ENCODE assay signal across 15 cellular contexts in genomic region chr4:163702736-163703135, GRCh38.
DNase-seq lines count a peak whose midpoint lies in the region; ATAC-seq, FAIRE-seq and TF ChIP-seq lines count a peak whose summit lies in the region.
"Had no signal": no experiment of that assay in that cellular context is flagged by ENCODE, and none has a peak within 500 bp of the region (broad histone marks: within the 10 kb centered on the region; RNA-seq: fewer than 3 reads in every experiment).

No MANE protein-coding gene starts in this region.

- H3K79me2 ChIP-seq in astrocyte (ENCODE audit: insufficient read depth, low read length) = no peaks in the 10 kb centered on the region

- no peak for ATAC-seq in GM19452 (IDR thresholded peaks at IDR 0.05; ENCODE audit: unreplicated experiment)

- H3K4me2 ChIP-seq in astrocyte (ENCODE audit: low read length) = no peak overlapping the region
- H3K4me2 ChIP-seq: BLaER1 treated with 17β-estradiol and CSF1 and Interleukin-3, amounts not matched to agents 10 nM and 100 nM had no signal

- H3K9me3 Mint-ChIP-seq in astrocyte (ENCODE audit: unreplicated experiment) = no peaks in the 10 kb centered on the region
- H3K9me3 Mint-ChIP-seq: CD4-positive, alpha-beta T cell had no signal

- H3K9me3 ChIP-seq in A673 (ENCODE audit: low read depth, low read length, poor library complexity, severe bottlenecking) = no peaks in the 10 kb centered on the region
- H3K9me3 ChIP-seq in astrocyte (ENCODE audit: insufficient read depth, low read depth, low read length) = no peaks in the 10 kb centered on the region
- H3K9me3 ChIP-seq: BLaER1 treated with 17β-estradiol and CSF1 and Interleukin-3, amounts not matched to agents 10 nM and 100 nM had no signal

- H3K4me1 ChIP-seq in A673 (ENCODE audit: insufficient read depth, low read length, poor library complexity, severe bottlenecking) (peaks cover 64% of the 10 kb centered on the region), astrocyte (ENCODE audit: insufficient read depth, low read length) (peaks cover 10% of the 10 kb centered on the region)
- H3K4me1 ChIP-seq: BLaER1 treated with 17β-estradiol and CSF1 and Interleukin-3, amounts not matched to agents 10 nM and 100 nM had no signal

- no peak overlapping the region for H2AFZ ChIP-seq in astrocyte (ENCODE audit: low read depth, low read length)

- H3K27me3 Mint-ChIP-seq in astrocyte (ENCODE audit: low read depth, unreplicated experiment) = no peaks in the 10 kb centered on the region

- POLR2A ChIA-PET in A673 (lab: Charles Lee; ENCODE audit: low non-redundant PET) = no interaction called here

- H3K9ac ChIP-seq in astrocyte (ENCODE audit: low read length) = peak overlapping the region; percentile 55
- H3K9ac ChIP-seq: BLaER1 treated with 17β-estradiol and CSF1 and Interleukin-3, amounts not matched to agents 10 nM and 100 nM had no signal

- no peaks in the 10 kb centered on the region for H3K36me3 Mint-ChIP-seq in astrocyte (ENCODE audit: low read depth, unreplicated experiment)

- no peaks in the 10 kb centered on the region for H3K4me1 Mint-ChIP-seq in astrocyte (ENCODE audit: low read depth, unreplicated experiment)

- no peak for TF ChIP-seq CTCF in A673 (conservative IDR thresholded peaks at IDR 0.05; ENCODE audit: low read depth, low read length)
- TF ChIP-seq CTCF in astrocyte (IDR thresholded peaks at IDR 0.05; ENCODE audit: insufficient read depth, low read depth, low read length) = no peak

- CTCF ChIA-PET in A673 (lab: Charles Lee) = no interaction called here

- H3K36me3 ChIP-seq in A673 (ENCODE audit: insufficient read depth, low read length, poor library complexity, severe bottlenecking) (no peaks in the 10 kb centered on the region), astrocyte (ENCODE audit: insufficient read depth, low read length) (no peaks in the 10 kb centered on the region)
- H3K36me3 ChIP-seq: BLaER1 treated with 17β-estradiol and CSF1 and Interleukin-3, amounts not matched to agents 10 nM and 100 nM had no signal

- H4K20me1 ChIP-seq in astrocyte (ENCODE audit: insufficient read depth, low read length) = no peaks in the 10 kb centered on the region
- H4K20me1 ChIP-seq: BLaER1 treated with 17β-estradiol and CSF1 and Interleukin-3, amounts not matched to agents 10 nM and 100 nM had no signal

- H3K27ac Mint-ChIP-seq in astrocyte (ENCODE audit: unreplicated experiment) = no peak overlapping the region
- H3K27ac Mint-ChIP-seq: CD4-positive, alpha-beta T cell had no signal

- H3K4me3 ChIP-seq in A673 (ENCODE audit: low read depth, low read length, poor library complexity, severe bottlenecking) = no peak overlapping the region
- no peak overlapping the region for H3K4me3 ChIP-seq in astrocyte (ENCODE audit: insufficient read depth, low read depth, low read length)
- H3K4me3 ChIP-seq: BLaER1 treated with 17β-estradiol and CSF1 and Interleukin-3, amounts not matched to agents 10 nM and 100 nM had no signal

- no peak overlapping the region for H3K4me3 Mint-ChIP-seq in astrocyte (ENCODE audit: unreplicated experiment)
- H3K4me3 Mint-ChIP-seq: CD4-positive, alpha-beta T cell had no signal

- DNase-seq in A673 (ENCODE audit: low spot score) (no peak), NCI-H69 (lab: John Stamatoyannopoulos, UW) (peak; percentile 3), astrocyte (ENCODE audit: low read depth) (no peak), globus pallidus (ENCODE audit: low spot score) (peak; percentile 21), NCI-H1436 (lab: John Stamatoyannopoulos, UW) (no peak), cerebellum (ENCODE audit: low spot score) (no peak), hepatic stellate cell (ENCODE audit: low spot score) (no peak)
- DNase-seq: 8988T; ACHN; Calu3; CD4-positive, alpha-beta T cell; DMS 273 treated with DMSO at 0.1 percent for 48 hours had no signal

- H3K27me3 ChIP-seq in A673 (replicated peaks; ENCODE audit: insufficient read depth, low read depth, low read length, poor library complexity) (no peaks in the 10 kb centered on the region), astrocyte (ENCODE audit: insufficient read depth, low read length) (no peaks in the 10 kb centered on the region)
- H3K27me3 ChIP-seq: BLaER1 treated with 17β-estradiol and CSF1 and Interleukin-3, amounts not matched to agents 10 nM and 100 nM had no signal

- FAIRE-seq in astrocyte (lab: Jason Lieb, UNC) = peak; percentile 23
- FAIRE-seq: G401.6 had no signal

- intact Hi-C loops in A673 (cut with micrococcal nuclease; ENCODE audit: unreplicated experiment) = loop anchor here (2.0 kb wide), 1 partner anchor 46 kb away; no protein-coding TSS in a partner anchor

- BruUV-seq in A673 (replicated peaks; lab: Mats Ljungman, UMichigan) = no TSS peak

- peak overlapping the region; percentile 78 for H3K27ac ChIP-seq in A673 (ENCODE audit: low read depth, low read length, poor library complexity, severe bottlenecking)
- peak overlapping the region; percentile 75 for H3K27ac ChIP-seq in astrocyte (ENCODE audit: low read depth, low read length)
- H3K27ac ChIP-seq: BLaER1 treated with 17β-estradiol and CSF1 and Interleukin-3, amounts not matched to agents 10 nM and 100 nM had no signal

Comparison
In these comparisons a context has a peak if more than half of its experiments do, and no peak if none do; other contexts are left out.
1. DNase-seq: peak in NCI-H69 (single experiment) and globus pallidus (single experiment); none in A673 (single experiment), astrocyte (single experiment), NCI-H1436 (single experiment), cerebellum (single experiment) and hepatic stellate cell (single experiment).